8 cellular contexts compared by ENCODE assay signal in the genomic region with DNA sequence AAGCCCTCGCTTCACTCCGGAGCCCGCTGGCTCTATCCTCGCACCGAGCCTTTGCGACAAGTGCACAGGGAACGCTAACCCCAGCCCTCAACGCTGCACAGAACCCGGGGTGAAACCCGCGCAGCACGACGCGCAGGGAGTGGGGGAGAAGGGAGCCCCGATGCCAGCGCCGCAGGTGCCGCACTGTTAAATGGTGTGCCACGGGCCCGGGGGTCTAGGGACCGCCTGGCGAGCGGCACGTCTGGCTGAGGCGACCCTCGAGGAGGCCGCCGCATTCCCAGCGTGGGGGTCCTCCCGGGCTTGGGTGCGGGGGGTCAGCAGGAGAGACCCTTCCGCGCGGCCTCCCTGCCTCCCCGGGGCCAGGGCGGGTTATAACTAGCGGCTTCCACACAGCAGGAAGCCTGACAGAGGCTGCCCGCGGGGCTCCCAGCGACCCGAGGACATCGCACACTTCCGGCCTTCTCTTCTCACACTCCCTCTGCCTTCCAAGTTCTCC. TPM values are rescaled to one million over a fixed set of nuclear protein-coding genes. Genes with fewer than 3 reads are reported as not detected.
A peak's percentile ranks its signal among the peaks of the same experiment; 100 is the strongest.
DNase-seq lines count a peak whose midpoint lies in the region; ATAC-seq and TF ChIP-seq lines count a peak whose summit lies in the region.

No MANE protein-coding gene starts in this region.

- H3K9me3 Mint-ChIP-seq in Calu3 (ENCODE audit: low read depth, unreplicated experiment): no peaks in the 10 kb centered on the region
- H3K9me3 Mint-ChIP-seq in activated naive CD4-positive, alpha-beta T cell treated with anti-CD3 and anti-CD28 coated beads, Interleukin-2, amount 50 U/mL, for 24 hours: no peaks in the 10 kb centered on the region

- ATAC-seq in GM21528 (IDR thresholded peaks at IDR 0.05; ENCODE audit: low FRiP score, unreplicated experiment): peak; percentile 34

- no peak for DNase-seq in Calu3
- DNase-seq in LNCaP clone FGC (ENCODE audit: low read depth): no peak
- DNase-seq in hepatic stellate cell (ENCODE audit: low spot score): peak; percentile 27
- peak; percentile 15 for DNase-seq in stimulated activated CD4-positive, alpha-beta T cell treated with anti-CD3 and anti-CD28 coated beads, Interleukin-2, amount 100 ng/mL, for 4 hours (ENCODE audit: low read depth)
- DNase-seq in G401 (ENCODE audit: low spot score): no peak
- no peak for DNase-seq in DMS114 treated with DMSO at 0.1 percent for 48 hours (lab: John Stamatoyannopoulos, UW; ENCODE audit: unreplicated experiment)

- H3K36me3 Mint-ChIP-seq in Calu3 (ENCODE audit: insufficient read depth, unreplicated experiment): peaks cover 21% of the 10 kb centered on the region
- no peaks in the 10 kb centered on the region for H3K36me3 Mint-ChIP-seq in activated naive CD4-positive, alpha-beta T cell treated with anti-CD3 and anti-CD28 coated beads, Interleukin-2, amount 50 U/mL, for 24 hours

- peak overlapping the region; percentile 27 for H3K4me3 ChIP-seq in LNCaP clone FGC (ENCODE audit: low read depth, low read length)

- TF ChIP-seq CTCF in Calu3 (IDR thresholded peaks at IDR 0.05; ENCODE audit: unreplicated experiment) (no peak), LNCaP clone FGC (IDR thresholded peaks at IDR 0.05; ENCODE audit: control insufficient read depth, extremely low read depth, insufficient read depth) (no peak)

- CTCF ChIA-PET in Calu3 (lab: Charles Lee): interaction anchor here (0.6 to 3.1 kb wide), 3 partner anchors 143 to 776 kb away, joined by 4 to 23 read pairs (median 5); no protein-coding TSS in a partner anchor

- BruUV-seq in Calu3 (replicated peaks; lab: Mats Ljungman, UMichigan): no TSS peak

- in situ Hi-C loops in G401 (cut with HindIII; ENCODE audit: low sequenced_read_pairs): loop anchor here (25.0 kb wide), 1 partner anchor 159 kb away; the partner anchor contains the start of gene WNT5B

- peaks cover 35% of the 10 kb centered on the region for H3K27me3 Mint-ChIP-seq in Calu3 (ENCODE audit: unreplicated experiment)
- no peaks in the 10 kb centered on the region for H3K27me3 Mint-ChIP-seq in activated naive CD4-positive, alpha-beta T cell treated with anti-CD3 and anti-CD28 coated beads, Interleukin-2, amount 50 U/mL, for 24 hours

- peak overlapping the region; percentile 77 for H3K4me3 Mint-ChIP-seq in Calu3 (ENCODE audit: low read depth, unreplicated experiment)
- peak overlapping the region; percentile 94 for H3K4me3 Mint-ChIP-seq in activated naive CD4-positive, alpha-beta T cell treated with anti-CD3 and anti-CD28 coated beads, Interleukin-2, amount 50 U/mL, for 24 hours

- intact Hi-C loops in Calu3 (cut with micrococcal nuclease; ENCODE audit: unreplicated experiment): loop anchor here (1.0 to 5.0 kb wide), 2 partner anchors 144 to 786 kb away; no protein-coding TSS in a partner anchor

- peak overlapping the region; percentile 8 for H3K27ac Mint-ChIP-seq in Calu3 (ENCODE audit: unreplicated experiment)
- peak overlapping the region; percentile 96 for H3K27ac Mint-ChIP-seq in activated naive CD4-positive, alpha-beta T cell treated with anti-CD3 and anti-CD28 coated beads, Interleukin-2, amount 50 U/mL, for 24 hours

- no peaks in the 10 kb centered on the region for H3K4me1 Mint-ChIP-seq in Calu3 (ENCODE audit: low read depth, unreplicated experiment)
- H3K4me1 Mint-ChIP-seq in activated naive CD4-positive, alpha-beta T cell treated with anti-CD3 and anti-CD28 coated beads, Interleukin-2, amount 50 U/mL, for 24 hours: peaks cover 13% of the 10 kb centered on the region

RNA-seq across cellular contexts. Expression of gene LRTM2, which starts 23.8 kb away (rescaled TPM):
- not detected in 2 replicates for total RNA-seq in Calu3 (2022)
- not detected in 2 replicates for total RNA-seq in G401 (2014; rRNA removed; shearing (Covaris generic))

Comparison
In these comparisons a context has a peak if more than half of its experiments do, and no peak if none do; other contexts are left out.
1. DNase-seq: peak in hepatic stellate cell (single experiment) and stimulated activated CD4-positive, alpha-beta T cell treated with anti-CD3 and anti-CD28 coated beads, Interleukin-2, amount 100 ng/mL, for 4 hours (single experiment); none in Calu3 (single experiment), LNCaP clone FGC (single experiment), G401 (single experiment) and DMS114 treated with DMSO at 0.1 percent for 48 hours (single experiment).